Comparison of ENCODE assay signal across 18 cellular contexts in genomic region chr7:157949711-157950110, GRCh38.
DNase-seq lines count a peak whose midpoint lies in the region; ATAC-seq, FAIRE-seq and TF ChIP-seq lines count a peak whose summit lies in the region.
"Had no signal": no experiment of that assay in that cellular context is flagged by ENCODE, and none has a peak within 500 bp of the region (broad histone marks: within the 10 kb centered on the region; RNA-seq: fewer than 3 reads in every experiment).

No MANE protein-coding gene starts in this region.

- no peak overlapping the region for H3K4me3 ChIP-seq in RWPE2 (ENCODE audit: severe bottlenecking)
- H3K4me3 ChIP-seq in epithelial cell of esophagus (ENCODE audit: low read length) = no peak overlapping the region
- H3K4me3 ChIP-seq: PC-9 had no signal

- H3K27me3 ChIP-seq in RWPE2 (ENCODE audit: insufficient read depth, poor library complexity, severe bottlenecking) = no peaks in the 10 kb centered on the region

- peak; percentile 73 for DNase-seq in HT1080 (ENCODE audit: low read depth)
- DNase-seq in RWPE2 (ENCODE audit: low spot score) = no peak
- DNase-seq in epithelial cell of esophagus (ENCODE audit: low read depth) = peak; percentile 5
- DNase-seq in urothelium cell line (ENCODE audit: low spot score) = peak; percentile 60
- no peak for DNase-seq in HTR-8/SVneo (ENCODE audit: insufficient read length, low spot score)
- DNase-seq in ureter (ENCODE audit: low spot score) = no peak
- DNase-seq: AML-193, H9, NCI-H1105 treated with DMSO at 0.1 percent for 48 hours, NCI-H1694 treated with DMSO at 0.1 percent for 48 hours, NCI-H226, NCI-H524, PC-9 had no signal

- no peaks in the 10 kb centered on the region for H3K4me1 ChIP-seq in RWPE2 (ENCODE audit: insufficient read depth, poor library complexity, severe bottlenecking)

- H3K9me3 ChIP-seq in RWPE2 (ENCODE audit: severe bottlenecking) = peaks cover 4% of the 10 kb centered on the region

- ATAC-seq in RWPE2 (ENCODE audit: low read depth) (peak; percentile 61; the same call in 2 of the 3 replicates), HG03097 (IDR thresholded peaks at IDR 0.05; ENCODE audit: low FRiP score, unreplicated experiment) (no peak)
- ATAC-seq: Right ventricle myocardium inferior had no signal

- FAIRE-seq in urothelium cell line (lab: Jason Lieb, UNC) (no peak), HTR-8/SVneo (lab: Jason Lieb, UNC) (no peak)
- FAIRE-seq: D721Med had no signal

- TF ChIP-seq CTCF in RWPE2 (IDR thresholded peaks at IDR 0.05; ENCODE audit: poor library complexity, severe bottlenecking) (no peak), epithelial cell of esophagus (IDR thresholded peaks at IDR 0.05; ENCODE audit: insufficient read depth, low read depth, low read length, missing control alignments) (no peak)

- H3K27ac ChIP-seq in RWPE2 (ENCODE audit: poor library complexity, severe bottlenecking) = no peak overlapping the region
- H3K27ac ChIP-seq: C4-2B, HL-60, PC-9 had no signal

- H3K36me3 ChIP-seq in RWPE2 (ENCODE audit: low read depth) = no peaks in the 10 kb centered on the region

Comparison
In these comparisons a context has a peak if more than half of its experiments do, and no peak if none do; other contexts are left out.
1. DNase-seq: peak in HT1080 (single experiment), epithelial cell of esophagus (single experiment) and urothelium cell line (single experiment); none in RWPE2 (single experiment), HTR-8/SVneo (single experiment) and ureter (single experiment).